Comparison of ENCODE assay signal across 21 cellular contexts in the genomic region with DNA sequence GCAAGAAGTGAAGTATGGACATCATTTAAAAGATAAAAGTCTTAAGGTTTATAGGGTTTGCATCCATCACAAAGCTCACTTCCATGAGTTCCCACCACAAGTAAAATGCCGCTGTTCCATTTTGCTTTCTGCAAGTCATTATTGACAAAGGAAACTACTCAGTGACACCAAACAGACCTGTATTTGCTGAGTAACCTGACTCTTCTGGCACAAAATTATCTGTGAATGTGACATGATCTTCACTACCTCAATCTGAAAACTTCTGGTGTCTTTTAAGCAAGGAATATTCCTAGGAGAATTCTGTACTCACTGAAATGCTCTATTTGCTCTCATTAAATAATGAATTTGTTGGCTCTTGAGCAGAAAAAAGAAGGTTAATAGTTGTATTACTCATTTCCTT.
DNase-seq lines count a peak whose midpoint lies in the region.
"Had no signal": no experiment of that assay in that cellular context is flagged by ENCODE, and none has a peak within 500 bp of the region (broad histone marks: within the 10 kb centered on the region; RNA-seq: fewer than 3 reads in every experiment).

No MANE protein-coding gene starts in this region.

- DNase-seq in NCI-H146 (lab: John Stamatoyannopoulos, UW) (peak; percentile 1), NCI-H146 treated with DMSO at 0.1 percent for 48 hours (lab: John Stamatoyannopoulos, UW; ENCODE audit: unreplicated experiment) (no peak), COLO668 (lab: John Stamatoyannopoulos, UW; ENCODE audit: unreplicated experiment) (peak; percentile 34), NCI-H460 (ENCODE audit: extremely low read depth, low read depth) (peak; percentile 6), SHP77 treated with DMSO at 0.1 percent for 48 hours (lab: John Stamatoyannopoulos, UW) (peak; percentile 68), NCI-H1694 treated with DMSO at 0.1 percent for 48 hours (lab: John Stamatoyannopoulos, UW) (no peak), D341Med (ENCODE audit: low spot score) (no peak)
- no peak for DNase-seq in activated CD8-positive, alpha-beta memory T cell treated with anti-CD3 and anti-CD28 coated beads, Interleukin-2, amount 50 U/mL, for 4 hours
- DNase-seq: BE2C; CD4-positive, alpha-beta T cell; DND-41; H7; HFFc6; IMR-90; MG63; NCI-H1048; NCI-H1694; NCI-H524 treated with DMSO at 0.1 percent for 48 hours; PC-9; SW 1271; T-helper 2 cell had no signal

Comparison
In these comparisons a context has a peak if more than half of its experiments do, and no peak if none do; other contexts are left out.
1. DNase-seq: peak in NCI-H146 (single experiment), COLO668 (single experiment), NCI-H460 (single experiment) and SHP77 treated with DMSO at 0.1 percent for 48 hours (single experiment); none in NCI-H146 treated with DMSO at 0.1 percent for 48 hours (single experiment), NCI-H1694 treated with DMSO at 0.1 percent for 48 hours (single experiment), activated CD8-positive, alpha-beta memory T cell treated with anti-CD3 and anti-CD28 coated beads, Interleukin-2, amount 50 U/mL, for 4 hours (single experiment) and D341Med (single experiment).